Comparison of ENCODE assay signal across 20 cellular contexts in the genomic region with DNA sequence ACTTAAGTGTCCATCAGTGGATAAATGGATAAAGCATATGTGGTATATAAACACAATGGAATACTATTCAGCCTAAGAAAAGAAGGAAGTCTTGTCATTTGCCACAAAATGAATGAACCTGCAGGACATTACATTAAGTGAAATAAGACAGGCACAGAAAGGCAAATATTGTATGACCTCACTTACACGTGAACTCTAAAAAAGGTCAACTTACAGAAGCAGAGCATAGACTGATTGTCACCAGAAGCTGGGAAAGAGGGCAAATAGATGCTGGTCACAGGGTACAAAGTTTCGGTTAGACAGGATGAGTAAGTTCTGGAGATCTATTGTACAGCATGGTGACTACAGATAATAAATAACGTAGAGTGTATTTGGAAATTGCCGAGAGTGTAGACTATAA.
DNase-seq lines count a peak whose midpoint lies in the region; ATAC-seq, FAIRE-seq and TF ChIP-seq lines count a peak whose summit lies in the region.
"Had no signal": no experiment of that assay in that cellular context is flagged by ENCODE, and none has a peak within 500 bp of the region (broad histone marks: within the 10 kb centered on the region; RNA-seq: fewer than 3 reads in every experiment).

No MANE protein-coding gene starts in this region.

- no TSS peak for BruUV-seq in HepG2 (replicated peaks; lab: Mats Ljungman, UMichigan)

- H3K36me3 ChIP-seq in HepG2 (replicated peaks in 1 of 2; ENCODE audit: control insufficient read depth in 1 of 2, insufficient read depth in 2 of 2, low read length in 2 of 2), result no peaks in the 10 kb centered on the region
- H3K36me3 ChIP-seq: BLaER1 treated with 17β-estradiol and CSF1 and Interleukin-3, amounts not matched to agents 10 nM and 100 nM had no signal

- no peaks in the 10 kb centered on the region for H4K20me1 ChIP-seq in HepG2 (ENCODE audit: insufficient read depth, low read length)
- H4K20me1 ChIP-seq: BLaER1 treated with 17β-estradiol and CSF1 and Interleukin-3, amounts not matched to agents 10 nM and 100 nM had no signal

- WGBS in HepG2 (ENCODE audit: low lambda C conversion rate), result 2% methylated on average over 4 of the region's 4 CpGs

- H3K9ac ChIP-seq in HepG2 (ENCODE audit: insufficient read depth, low read depth, low read length), result no peak overlapping the region
- H3K9ac ChIP-seq: BLaER1 treated with 17β-estradiol and CSF1 and Interleukin-3, amounts not matched to agents 10 nM and 100 nM had no signal

- no peak overlapping the region for H3K4me3 ChIP-seq in HepG2 (replicated peaks in 1 of 3; ENCODE audit: insufficient read depth in 1 of 3, low read depth in 2 of 3, low read length in 3 of 3)
- H3K4me3 ChIP-seq: A549; BLaER1 treated with 17β-estradiol and CSF1 and Interleukin-3, amounts not matched to agents 10 nM and 100 nM; GM12878 had no signal

- no peaks in the 10 kb centered on the region for H3K27me3 ChIP-seq in HepG2 (ENCODE audit: control insufficient read depth in 1 of 2, insufficient read depth in 2 of 2, low read length in 2 of 2)
- H3K27me3 ChIP-seq: BLaER1 treated with 17β-estradiol and CSF1 and Interleukin-3, amounts not matched to agents 10 nM and 100 nM had no signal

- DNase-seq in HuH-7 (ENCODE audit: low spot score) (peak; percentile 2), SK-MEL-5 (ENCODE audit: low read depth, low spot score) (peak; percentile 97), HepG2 (ENCODE audit: low spot score) (peak; percentile 93), GDM1 (lab: John Stamatoyannopoulos, UW) (no peak)
- no peak for DNase-seq in activated CD4-positive, CD25-positive, alpha-beta regulatory T cell (lab: John Stamatoyannopoulos, UW)
- DNase-seq: AML-193; Caco-2; Calu3; CD4-positive, alpha-beta T cell; CD8-positive, alpha-beta T cell; DMS79 treated with DMSO at 0.1 percent for 48 hours had no signal

- CTCF ChIA-PET in HepG2 (lab: Yijun Ruan, JAX; ENCODE audit: low intra/inter-chr PET ratio, low total read pairs), result no interaction called here

- TF ChIP-seq EP300 in HepG2 (IDR thresholded peaks at IDR 0.05; ENCODE audit: low read depth in 2 of 2, low read length in 2 of 2) (peak in 1 of 2 experiments; percentile 64; a peak in 2 of 4 replicates), HepG2 (CRISPR knock-in tag; IDR thresholded peaks at IDR 0.05; ENCODE audit: borderline replicate concordance) (0 out of 2 replicates have a peak, but pooled peaks have one; percentile 35)

- H2AFZ ChIP-seq in HepG2 (ENCODE audit: low read length), result no peak overlapping the region

- POLR2A ChIA-PET in HepG2 (lab: Yijun Ruan, JAX), result no interaction called here

- ATAC-seq in HepG2, result peak; percentile 100
- ATAC-seq: A549; CD8-positive, alpha-beta T cell; GM12878 had no signal

- H3K79me2 ChIP-seq in HepG2 (ENCODE audit: insufficient read depth, low read length), result no peaks in the 10 kb centered on the region

- H3K4me1 ChIP-seq in HepG2 (ENCODE audit: insufficient read depth, low read length), result peaks cover 33% of the 10 kb centered on the region
- H3K4me1 ChIP-seq: A549; BLaER1 treated with 17β-estradiol and CSF1 and Interleukin-3, amounts not matched to agents 10 nM and 100 nM; Caco-2 had no signal

- no peak for TF ChIP-seq CTCF in HepG2 (CRISPR knock-in tag; IDR thresholded peaks at IDR 0.05)

- intact Hi-C loops in HepG2 (cut with micrococcal nuclease; ENCODE audit: unreplicated experiment), result no loop called here

- in situ Hi-C loops in SK-MEL-5 (cut with HindIII; ENCODE audit: low pct_unique_long_range_greater_than_20kb, low sequenced_read_pairs) (no loop called here), HepG2 (cut with HindIII; ENCODE audit: extremely low pct_ligation_motif_present, low pct_unique_long_range_greater_than_20kb) (no loop called here)

- H3K27ac ChIP-seq in HepG2 (ENCODE audit: extremely low read length, insufficient read depth, low read length), result peak overlapping the region; percentile 38
- H3K27ac ChIP-seq: 22Rv1; A549; BLaER1 treated with 17β-estradiol and CSF1 and Interleukin-3, amounts not matched to agents 10 nM and 100 nM; C4-2B had no signal

- no peak overlapping the region for H3K4me2 ChIP-seq in HepG2 (ENCODE audit: low read depth, low read length)
- H3K4me2 ChIP-seq: A549; BLaER1 treated with 17β-estradiol and CSF1 and Interleukin-3, amounts not matched to agents 10 nM and 100 nM had no signal

- TF ChIP-seq POLR2A in HepG2 (IDR thresholded peaks at IDR 0.05; ENCODE audit: insufficient read depth in 1 of 2, low read depth in 2 of 2, low read length in 2 of 2), result no peak

- no peak for TF ChIP-seq RAD21 in HepG2 (CRISPR knock-in tag; IDR thresholded peaks at IDR 0.05)

- FAIRE-seq in HepG2 (lab: Jason Lieb, UNC), result peak; percentile 89
- FAIRE-seq: A549, D721Med, G401.6, GM12878, GM12892, GM18507 had no signal

- no peaks in the 10 kb centered on the region for H3K9me3 ChIP-seq in HepG2 (ENCODE audit: low read length)
- H3K9me3 ChIP-seq: A549, Caco-2 had no signal

TF ChIP-seq in HepG2, 621 proteins besides CTCF, POLR2A, EP300 and RAD21 (continues in another document):
- TF ChIP-seq TFAP4 (IDR thresholded peaks at IDR 0.05; ENCODE audit: borderline replicate concordance, low read depth) (no peak), NCOA2 (CRISPR knock-in tag; IDR thresholded peaks at IDR 0.05) (peak; percentile 62), EZH2 (conservative IDR thresholded peaks at IDR 0.05; ENCODE audit: low read depth, low read length) (no peak), ZSCAN25 (CRISPR knock-in tag; IDR thresholded peaks at IDR 0.05) (no peak), ZBTB3 (CRISPR knock-in tag; IDR thresholded peaks at IDR 0.05; ENCODE audit: borderline replicate concordance, low read depth) (no peak), ZNF766 (CRISPR knock-in tag; IDR thresholded peaks at IDR 0.05; ENCODE audit: borderline replicate concordance) (no peak), ISL2 (CRISPR knock-in tag; IDR thresholded peaks at IDR 0.05) (no peak), FOXP1 (IDR thresholded peaks at IDR 0.05) (no peak), FOXP1 (CRISPR knock-in tag; IDR thresholded peaks at IDR 0.05) (peak; percentile 46; the same call in 1 of the 2 replicates), ZFP1 (CRISPR knock-in tag; IDR thresholded peaks at IDR 0.05) (no peak), GATAD2A (CRISPR knock-in tag; IDR thresholded peaks at IDR 0.05) (peak; percentile 65), ZMYM4 (CRISPR knock-in tag; IDR thresholded peaks at IDR 0.05) (peak; percentile 83), CREM (IDR thresholded peaks at IDR 0.05) (peak; percentile 50), CREM (CRISPR knock-in tag; IDR thresholded peaks at IDR 0.05) (no peak), HNF4A (CRISPR knock-in tag; IDR thresholded peaks at IDR 0.05) (peak; percentile 83), ZSCAN30 (CRISPR knock-in tag; IDR thresholded peaks at IDR 0.05) (no peak), GFI1 (CRISPR knock-in tag; IDR thresholded peaks at IDR 0.05; ENCODE audit: borderline replicate concordance) (no peak), MXD1 (CRISPR knock-in tag; IDR thresholded peaks at IDR 0.05) (no peak), MIER3 (CRISPR knock-in tag; IDR thresholded peaks at IDR 0.05; ENCODE audit: borderline replicate concordance) (peak; percentile 58; the same call in 1 of the 2 replicates), BCL6 (CRISPR knock-in tag; IDR thresholded peaks at IDR 0.05) (peak; percentile 53; the same call in 1 of the 2 replicates), ATAD3A (CRISPR knock-in tag; IDR thresholded peaks at IDR 0.05) (no peak), ZNF331 (CRISPR knock-in tag; IDR thresholded peaks at IDR 0.05) (peak; percentile 52; the same call in 1 of the 2 replicates), NR2F1 (CRISPR knock-in tag; IDR thresholded peaks at IDR 0.05) (peak; percentile 78 to 89), ZNF598 (CRISPR knock-in tag; IDR thresholded peaks at IDR 0.05; ENCODE audit: borderline replicate concordance) (no peak), TERF1 (CRISPR knock-in tag; IDR thresholded peaks at IDR 0.05) (no peak)
- TF ChIP-seq, protein P1, sequence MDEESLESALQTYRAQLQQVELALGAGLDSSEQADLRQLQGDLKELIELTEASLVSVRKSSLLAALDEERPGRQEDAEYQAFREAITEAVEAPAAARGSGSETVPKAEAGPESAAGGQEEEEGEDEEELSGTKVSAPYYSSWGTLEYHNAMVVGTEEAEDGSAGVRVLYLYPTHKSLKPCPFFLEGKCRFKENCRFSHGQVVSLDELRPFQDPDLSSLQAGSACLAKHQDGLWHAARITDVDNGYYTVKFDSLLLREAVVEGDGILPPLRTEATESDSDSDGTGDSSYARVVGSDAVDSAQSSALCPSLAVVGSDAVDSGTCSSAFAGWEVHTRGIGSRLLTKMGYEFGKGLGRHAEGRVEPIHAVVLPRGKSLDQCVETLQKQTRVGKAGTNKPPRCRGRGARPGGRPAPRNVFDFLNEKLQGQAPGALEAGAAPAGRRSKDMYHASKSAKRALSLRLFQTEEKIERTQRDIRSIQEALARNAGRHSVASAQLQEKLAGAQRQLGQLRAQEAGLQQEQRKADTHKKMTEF (CRISPR knock-in tag; IDR thresholded peaks at IDR 0.05), result peak; percentile 55; the same call in 1 of the 2 replicates

Comparison
In these comparisons a context has a peak if more than half of its experiments do, and no peak if none do; other contexts are left out.
1. DNase-seq: peak in HuH-7 (single experiment), SK-MEL-5 (single experiment) and HepG2 (single experiment); none in activated CD4-positive, CD25-positive, alpha-beta regulatory T cell (0 of 4) and GDM1 (single experiment).